In the genomic region with DNA sequence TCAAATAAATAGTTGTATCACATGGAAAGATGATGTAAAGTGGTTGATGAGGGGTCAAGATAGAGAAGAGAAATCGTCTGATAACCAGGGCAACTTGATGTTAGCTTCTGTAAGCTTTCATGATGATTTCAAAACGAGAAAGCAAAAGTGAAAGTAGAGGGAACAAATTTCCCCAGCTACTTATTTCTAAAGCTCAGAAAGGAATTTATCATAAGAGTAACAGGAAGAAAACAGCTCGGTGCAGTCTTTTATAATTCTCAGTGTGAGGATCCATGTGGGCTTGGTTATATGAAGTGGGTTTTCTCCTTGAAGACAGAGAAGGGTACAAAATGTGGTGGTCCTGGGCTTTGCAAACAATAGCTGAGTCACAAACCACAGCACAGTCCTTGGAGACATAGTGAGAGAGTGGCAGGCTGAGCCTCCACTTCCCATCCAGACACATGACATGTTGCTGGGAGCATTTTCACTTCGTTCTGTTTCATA, we compare ENCODE assay signal across 8 cellular contexts. TPM values are rescaled to one million over a fixed set of nuclear protein-coding genes. Genes with fewer than 3 reads are reported as not detected.
DNase-seq lines count a peak whose midpoint lies in the region; ATAC-seq and TF ChIP-seq lines count a peak whose summit lies in the region.

No MANE protein-coding gene starts in this region.

- H3K36me3 ChIP-seq in fibroblast of lung (ENCODE audit: control insufficient read depth, insufficient read depth, low read length) (no peaks in the 10 kb centered on the region), stomach (no peaks in the 10 kb centered on the region)

- H3K4me1 ChIP-seq in fibroblast of lung (ENCODE audit: control insufficient read depth, extremely low read depth, insufficient read depth, low read length) (no peaks in the 10 kb centered on the region), stomach (peaks cover 0 to 15% (median 2%) of the 10 kb centered on the region in 4 donors)

- no peaks in the 10 kb centered on the region for H3K79me2 ChIP-seq in fibroblast of lung (ENCODE audit: control insufficient read depth, insufficient read depth, low read length)

- intact Hi-C loops in stomach (cut with DNase I; ENCODE audit: low total_unique reads), result no loop called here

- H3K27ac ChIP-seq in fibroblast of lung (ENCODE audit: insufficient read depth, low read length), result peak overlapping the region; percentile 20
- H3K27ac ChIP-seq in stomach, result peak overlapping the region in 4 of 5 donors; percentile 27 to 58 (median 40)

- H3K4me3 ChIP-seq in fibroblast of lung (replicated peaks in 1 of 4; ENCODE audit: control extremely low read depth in 1 of 4, insufficient read depth in 1 of 4, low read depth in 3 of 4, low read length in 4 of 4), result peak overlapping the region; percentile 4 to 54 (median 29)
- peak overlapping the region; percentile 3 to 24 (median 11) for H3K4me3 ChIP-seq in stomach

- no peak overlapping the region for H3K9ac ChIP-seq in fibroblast of lung (ENCODE audit: insufficient read depth, low read length)

- peak overlapping the region; percentile 68 for H3K4me2 ChIP-seq in fibroblast of lung (ENCODE audit: extremely low read depth, insufficient read depth, low read length)

- peak; percentile 67 for ATAC-seq in HG02571 (IDR thresholded peaks at IDR 0.05; ENCODE audit: unreplicated experiment)

- no peaks in the 10 kb centered on the region for H4K20me1 ChIP-seq in fibroblast of lung (ENCODE audit: control insufficient read depth, extremely low read depth, insufficient read depth, low read length)

- peak; percentile 1 for DNase-seq in activated T-cell treated with anti-CD3 and anti-CD28 coated beads for 24 hours (ENCODE audit: low read depth)
- no peak for DNase-seq in activated T-cell treated with anti-CD3 and anti-CD28 coated beads for 4 hours
- peak; percentile 79 for DNase-seq in OCI-M1 (lab: John Stamatoyannopoulos, UW)
- DNase-seq in fibroblast of lung (ENCODE audit: low read depth in 2 of 2), result peak in 1 of 2 donors; percentile 48
- DNase-seq in stomach, result no peak
- DNase-seq in NK-92 (lab: John Stamatoyannopoulos, UW; ENCODE audit: unreplicated experiment), result no peak
- no peak for DNase-seq in HPDE6-E6E7 (ENCODE audit: extremely low spot score)

- TF ChIP-seq CTCF in fibroblast of lung (conservative IDR thresholded peaks at IDR 0.05 in 1 of 2, IDR thresholded peaks at IDR 0.05 in 1 of 2; ENCODE audit: low read depth in 1 of 2, low read length in 2 of 2) (no peak), stomach (IDR thresholded peaks at IDR 0.05) (no peak)

- 0 to 9% (median 8%) methylated on average over 4 of the region's 4 CpGs for WGBS in stomach, 5 donors

- TF ChIP-seq EP300 in stomach (IDR thresholded peaks at IDR 0.05), result no peak

- no peaks in the 10 kb centered on the region for H3K9me3 ChIP-seq in fibroblast of lung (ENCODE audit: control insufficient read depth, insufficient read depth, low read depth, low read length)
- no peaks in the 10 kb centered on the region for H3K9me3 ChIP-seq in stomach

- no peaks in the 10 kb centered on the region for H3K27me3 ChIP-seq in fibroblast of lung (ENCODE audit: control insufficient read depth, insufficient read depth, low read length)
- no peaks in the 10 kb centered on the region for H3K27me3 ChIP-seq in stomach

- TF ChIP-seq POLR2A in stomach (IDR thresholded peaks at IDR 0.05), result no peak

- H2AFZ ChIP-seq in fibroblast of lung (ENCODE audit: low read length), result peak overlapping the region; percentile 78

RNA-seq across cellular contexts. Expression of a gene that starts 32.1 kb away (rescaled TPM):
- total RNA-seq in fibroblast of lung, result not detected in 2 replicates
- not detected in 2 replicates for polyA plus RNA-seq in fibroblast of lung
- not detected in 2 replicates for polyA plus RNA-seq in fibroblast of lung (2012)
- not detected in 2 replicates for polyA minus RNA-seq in fibroblast of lung (ENCODE audit: low replicate concordance)
- 1 to 10 TPM in 1 of 5 donors, not detected in 4; 2.6 TPM for total RNA-seq in stomach
- polyA plus RNA-seq in stomach, result not detected

Comparison
In these comparisons a context has a peak if more than half of its experiments do, and no peak if none do; other contexts are left out.
1. DNase-seq: peak in activated T-cell treated with anti-CD3 and anti-CD28 coated beads for 24 hours (single experiment) and OCI-M1 (single experiment); none in activated T-cell treated with anti-CD3 and anti-CD28 coated beads for 4 hours (single experiment), stomach (single experiment), NK-92 (single experiment) and HPDE6-E6E7 (single experiment).